ENCODE assay signal across 7 cellular contexts in genomic region chr6:112286010-112286409, GRCh38.
DNase-seq lines count a peak whose midpoint lies in the region; ATAC-seq lines count a peak whose summit lies in the region.

No MANE protein-coding gene starts in this region.

- DNase-seq in activated T-cell treated with anti-CD3 and anti-CD28 coated beads, Interleukin-2, amount 50 U/mL, for 1 hour: peak; percentile 17
- peak; percentile 50 to 83 for DNase-seq in stimulated activated effector memory CD8-positive, alpha-beta T cell treated with anti-CD3 and anti-CD28 coated beads, Interleukin-12 subunit alpha, Interleukin-12 subunit beta, amount 100 ng/mL, for 72 hours (ENCODE audit: low spot score in 2 of 2)
- DNase-seq in dedifferentiated amniotic fluid mesenchymal stem cell (ENCODE audit: extremely low spot score) (no peak), kidney tubule cell (ENCODE audit: low spot score) (no peak), islet precursor cell (no peak)

- peak; percentile 65 for ATAC-seq in GM21360 (IDR thresholded peaks at IDR 0.05; ENCODE audit: unreplicated experiment)
- peak; percentile 85 for ATAC-seq in HG03442 (IDR thresholded peaks at IDR 0.05; ENCODE audit: unreplicated experiment)
- peak; percentile 99 for ATAC-seq in stimulated activated effector memory CD8-positive, alpha-beta T cell treated with anti-CD3 and anti-CD28 coated beads, Interleukin-12 subunit alpha, Interleukin-12 subunit beta, amount 100 ng/mL, for 72 hours

- H3K4me3 Mint-ChIP-seq in stimulated activated effector memory CD8-positive, alpha-beta T cell treated with anti-CD3 and anti-CD28 coated beads, Interleukin-12 subunit alpha, Interleukin-12 subunit beta, amount 100 ng/mL, for 72 hours: no peak overlapping the region

- peaks cover 6% of the 10 kb centered on the region for H3K36me3 Mint-ChIP-seq in stimulated activated effector memory CD8-positive, alpha-beta T cell treated with anti-CD3 and anti-CD28 coated beads, Interleukin-12 subunit alpha, Interleukin-12 subunit beta, amount 100 ng/mL, for 72 hours

- H3K9me3 Mint-ChIP-seq in stimulated activated effector memory CD8-positive, alpha-beta T cell treated with anti-CD3 and anti-CD28 coated beads, Interleukin-12 subunit alpha, Interleukin-12 subunit beta, amount 100 ng/mL, for 72 hours: no peaks in the 10 kb centered on the region

- H3K4me1 Mint-ChIP-seq in stimulated activated effector memory CD8-positive, alpha-beta T cell treated with anti-CD3 and anti-CD28 coated beads, Interleukin-12 subunit alpha, Interleukin-12 subunit beta, amount 100 ng/mL, for 72 hours: peaks cover 14% of the 10 kb centered on the region

- peak overlapping the region; percentile 20 for H3K27ac Mint-ChIP-seq in stimulated activated effector memory CD8-positive, alpha-beta T cell treated with anti-CD3 and anti-CD28 coated beads, Interleukin-12 subunit alpha, Interleukin-12 subunit beta, amount 100 ng/mL, for 72 hours

Comparison
In these comparisons a context has a peak if more than half of its experiments do, and no peak if none do; other contexts are left out.
1. DNase-seq: peak in activated T-cell treated with anti-CD3 and anti-CD28 coated beads, Interleukin-2, amount 50 U/mL, for 1 hour (single experiment) and stimulated activated effector memory CD8-positive, alpha-beta T cell treated with anti-CD3 and anti-CD28 coated beads, Interleukin-12 subunit alpha, Interleukin-12 subunit beta, amount 100 ng/mL, for 72 hours (2 of 2); none in dedifferentiated amniotic fluid mesenchymal stem cell (single experiment), kidney tubule cell (single experiment) and islet precursor cell (single experiment).
2. Peak in every context shown above with its lines, with median percentiles within 50 percentile points of each other: ATAC-seq.